ENCODE assay signal across 8 cellular contexts in genomic region chr7:151472644-151473380, GRCh38. TPM values are rescaled to one million over a fixed set of nuclear protein-coding genes. Genes with fewer than 3 reads are reported as not detected.
A peak's percentile ranks its signal among the peaks of the same experiment; 100 is the strongest.
DNase-seq lines count a peak whose midpoint lies in the region; ATAC-seq and TF ChIP-seq lines count a peak whose summit lies in the region.

No MANE protein-coding gene starts in this region.

- no peak overlapping the region for H3K27ac ChIP-seq in ascending aorta

- peak overlapping the region; percentile 13 to 68 for H3K27ac Mint-ChIP-seq in activated naive CD4-positive, alpha-beta T cell treated with anti-CD3 and anti-CD28 coated beads, Interleukin-2, amount 50 U/mL, for 72 hours
- H3K27ac Mint-ChIP-seq in activated naive CD4-positive, alpha-beta T cell treated with anti-CD3 and anti-CD28 coated beads for 36 hours, result no peak overlapping the region
- H3K27ac Mint-ChIP-seq in activated naive CD8-positive, alpha-beta T cell treated with anti-CD3 and anti-CD28 coated beads, Interleukin-2, amount 50 U/mL, for 24 hours, result peak overlapping the region; percentile 73
- H3K27ac Mint-ChIP-seq in stimulated activated memory B cell treated with anti-CD40 and anti-IgM and Interleukin-4, amounts not matched to agents 10 μg/mL and 1 μg/mL and 100 μg/mL, for 72 hours, result peak overlapping the region; percentile 79
- H3K27ac Mint-ChIP-seq in naive thymus-derived CD8-positive, alpha-beta T cell, result peak overlapping the region in 3 of 10 donors; percentile 22 to 74 (median 59)

- H3K4me1 ChIP-seq in ascending aorta, result no peaks in the 10 kb centered on the region

- POLR2A ChIA-PET in naive thymus-derived CD8-positive, alpha-beta T cell (lab: Charles Lee), result no interaction called here

- intact Hi-C loops in activated naive CD4-positive, alpha-beta T cell treated with anti-CD3 and anti-CD28 coated beads for 36 hours (cut with micrococcal nuclease), result loop anchor here (5.0 kb wide), 2 partner anchors 159 to 284 kb away; no protein-coding TSS in a partner anchor
- intact Hi-C loops in ascending aorta (cut with DNase I), result no loop called here

- no peak overlapping the region for H3K4me3 ChIP-seq in ascending aorta

- no peaks in the 10 kb centered on the region for H3K27me3 Mint-ChIP-seq in activated naive CD4-positive, alpha-beta T cell treated with anti-CD3 and anti-CD28 coated beads for 36 hours (ENCODE audit: low read depth)
- H3K27me3 Mint-ChIP-seq in activated naive CD8-positive, alpha-beta T cell treated with anti-CD3 and anti-CD28 coated beads, Interleukin-2, amount 50 U/mL, for 24 hours, result no peaks in the 10 kb centered on the region
- no peaks in the 10 kb centered on the region for H3K27me3 Mint-ChIP-seq in stimulated activated memory B cell treated with anti-CD40 and anti-IgM and Interleukin-4, amounts not matched to agents 10 μg/mL and 1 μg/mL and 100 μg/mL, for 72 hours
- H3K27me3 Mint-ChIP-seq in naive thymus-derived CD8-positive, alpha-beta T cell, result no peaks in the 10 kb centered on the region

- DNase-seq in activated naive CD4-positive, alpha-beta T cell treated with anti-CD3 and anti-CD28 coated beads, Interleukin-2, amount 50 U/mL, for 72 hours (ENCODE audit: low spot score in 2 of 2), result no peak
- no peak for DNase-seq in activated naive CD4-positive, alpha-beta T cell treated with anti-CD3 and anti-CD28 coated beads for 36 hours
- no peak for DNase-seq in activated naive CD8-positive, alpha-beta T cell treated with anti-CD3 and anti-CD28 coated beads, Interleukin-2, amount 50 U/mL, for 24 hours
- no peak for DNase-seq in ascending aorta (ENCODE audit: low spot score in 2 of 2)
- DNase-seq in superior temporal gyrus (ENCODE audit: extremely low spot score), result no peak
- no peak for DNase-seq in naive thymus-derived CD8-positive, alpha-beta T cell

- H3K27me3 ChIP-seq in ascending aorta, result no peaks in the 10 kb centered on the region

- CTCF ChIA-PET in activated naive CD4-positive, alpha-beta T cell treated with anti-CD3 and anti-CD28 coated beads for 36 hours (lab: Charles Lee), result interaction anchor here (0.8 kb wide), 1 partner anchor 121 kb away, joined by 3 read pairs; no protein-coding TSS in a partner anchor

- H3K4me1 Mint-ChIP-seq in activated naive CD4-positive, alpha-beta T cell treated with anti-CD3 and anti-CD28 coated beads for 36 hours (ENCODE audit: low read depth), result peaks cover 31% of the 10 kb centered on the region
- peaks cover 37% of the 10 kb centered on the region for H3K4me1 Mint-ChIP-seq in activated naive CD8-positive, alpha-beta T cell treated with anti-CD3 and anti-CD28 coated beads, Interleukin-2, amount 50 U/mL, for 24 hours
- peaks cover 47% of the 10 kb centered on the region for H3K4me1 Mint-ChIP-seq in stimulated activated memory B cell treated with anti-CD40 and anti-IgM and Interleukin-4, amounts not matched to agents 10 μg/mL and 1 μg/mL and 100 μg/mL, for 72 hours
- H3K4me1 Mint-ChIP-seq in naive thymus-derived CD8-positive, alpha-beta T cell, result peaks cover 27 to 48% (median 41%) of the 10 kb centered on the region in 4 donors

- H3K36me3 ChIP-seq in ascending aorta, result peaks cover 27 to 53% of the 10 kb centered on the region in 2 donors

- H3K9me3 ChIP-seq in ascending aorta, result no peaks in the 10 kb centered on the region

- peaks cover 34 to 42% of the 10 kb centered on the region in 2 donors for H3K36me3 Mint-ChIP-seq in activated naive CD4-positive, alpha-beta T cell treated with anti-CD3 and anti-CD28 coated beads, Interleukin-2, amount 50 U/mL, for 72 hours
- peaks cover 55% of the 10 kb centered on the region for H3K36me3 Mint-ChIP-seq in activated naive CD4-positive, alpha-beta T cell treated with anti-CD3 and anti-CD28 coated beads for 36 hours (ENCODE audit: low read depth)
- H3K36me3 Mint-ChIP-seq in activated naive CD8-positive, alpha-beta T cell treated with anti-CD3 and anti-CD28 coated beads, Interleukin-2, amount 50 U/mL, for 24 hours (ENCODE audit: low read depth), result peaks cover 63% of the 10 kb centered on the region
- H3K36me3 Mint-ChIP-seq in stimulated activated memory B cell treated with anti-CD40 and anti-IgM and Interleukin-4, amounts not matched to agents 10 μg/mL and 1 μg/mL and 100 μg/mL, for 72 hours, result peaks cover 61% of the 10 kb centered on the region
- H3K36me3 Mint-ChIP-seq in naive thymus-derived CD8-positive, alpha-beta T cell, result peaks cover 6 to 80% (median 24%) of the 10 kb centered on the region in 3 donors

- ATAC-seq in activated naive CD4-positive, alpha-beta T cell treated with anti-CD3 and anti-CD28 coated beads, Interleukin-2, amount 50 U/mL, for 72 hours, result no peak
- peak; percentile 29 for ATAC-seq in HG02973 (IDR thresholded peaks at IDR 0.05; ENCODE audit: unreplicated experiment)
- ATAC-seq in activated naive CD8-positive, alpha-beta T cell treated with anti-CD3 and anti-CD28 coated beads, Interleukin-2, amount 50 U/mL, for 24 hours, result no peak
- ATAC-seq in stimulated activated memory B cell treated with anti-CD40 and anti-IgM and Interleukin-4, amounts not matched to agents 10 μg/mL and 1 μg/mL and 100 μg/mL, for 72 hours, result peak; percentile 78
- no peak for ATAC-seq in naive thymus-derived CD8-positive, alpha-beta T cell

- no peaks in the 10 kb centered on the region for H3K9me3 Mint-ChIP-seq in activated naive CD4-positive, alpha-beta T cell treated with anti-CD3 and anti-CD28 coated beads, Interleukin-2, amount 50 U/mL, for 72 hours
- no peaks in the 10 kb centered on the region for H3K9me3 Mint-ChIP-seq in activated naive CD4-positive, alpha-beta T cell treated with anti-CD3 and anti-CD28 coated beads for 36 hours
- H3K9me3 Mint-ChIP-seq in activated naive CD8-positive, alpha-beta T cell treated with anti-CD3 and anti-CD28 coated beads, Interleukin-2, amount 50 U/mL, for 24 hours, result no peaks in the 10 kb centered on the region
- no peaks in the 10 kb centered on the region for H3K9me3 Mint-ChIP-seq in stimulated activated memory B cell treated with anti-CD40 and anti-IgM and Interleukin-4, amounts not matched to agents 10 μg/mL and 1 μg/mL and 100 μg/mL, for 72 hours
- no peaks in the 10 kb centered on the region for H3K9me3 Mint-ChIP-seq in naive thymus-derived CD8-positive, alpha-beta T cell

- no peak overlapping the region for H3K4me3 Mint-ChIP-seq in activated naive CD4-positive, alpha-beta T cell treated with anti-CD3 and anti-CD28 coated beads for 36 hours
- H3K4me3 Mint-ChIP-seq in activated naive CD8-positive, alpha-beta T cell treated with anti-CD3 and anti-CD28 coated beads, Interleukin-2, amount 50 U/mL, for 24 hours, result no peak overlapping the region
- peak overlapping the region; percentile 53 for H3K4me3 Mint-ChIP-seq in stimulated activated memory B cell treated with anti-CD40 and anti-IgM and Interleukin-4, amounts not matched to agents 10 μg/mL and 1 μg/mL and 100 μg/mL, for 72 hours
- H3K4me3 Mint-ChIP-seq in naive thymus-derived CD8-positive, alpha-beta T cell, result no peak overlapping the region

- no peak for TF ChIP-seq CTCF in ascending aorta (IDR thresholded peaks at IDR 0.05)

RNA-seq across cellular contexts. Expression of gene CRYGN, which starts 32.9 kb away (rescaled TPM):
- total RNA-seq in activated naive CD4-positive, alpha-beta T cell treated with anti-CD3 and anti-CD28 coated beads, Interleukin-2, amount 50 U/mL, for 72 hours, result under 1 TPM in 1 of 2 donors, not detected in 1; 0.61 TPM
- total RNA-seq in activated naive CD4-positive, alpha-beta T cell treated with anti-CD3 and anti-CD28 coated beads for 36 hours, result not detected
- not detected for total RNA-seq in ascending aorta
- total RNA-seq in naive thymus-derived CD8-positive, alpha-beta T cell, result 1 to 10 TPM in 1 of 2 experiments, under 1 TPM in 1; 0.39 to 1.2 TPM
- under 1 TPM; 0.35 to 0.69 (median 0.65) TPM for polyA plus RNA-seq in naive thymus-derived CD8-positive, alpha-beta T cell

RNA-seq across cellular contexts. Expression of gene RHEB, which starts 46.9 kb away (rescaled TPM):
- total RNA-seq in activated naive CD4-positive, alpha-beta T cell treated with anti-CD3 and anti-CD28 coated beads, Interleukin-2, amount 50 U/mL, for 72 hours, result 10 to 100 TPM; 37.1 to 81.9 TPM
- 10 to 100 TPM; 58.7 to 62.7 TPM for total RNA-seq in activated naive CD4-positive, alpha-beta T cell treated with anti-CD3 and anti-CD28 coated beads for 36 hours
- total RNA-seq in ascending aorta, result 68.6 TPM
- total RNA-seq in naive thymus-derived CD8-positive, alpha-beta T cell, result 10 to 100 TPM; 31.2 to 33.7 TPM
- polyA plus RNA-seq in naive thymus-derived CD8-positive, alpha-beta T cell, result 10 to 100 TPM; 43.7 to 48.8 (median 48.6) TPM

Comparison
In these comparisons a context has a peak if more than half of its experiments do, and no peak if none do; other contexts are left out.
1. ATAC-seq: peak in HG02973 (single experiment) and stimulated activated memory B cell treated with anti-CD40 and anti-IgM and Interleukin-4, amounts not matched to agents 10 μg/mL and 1 μg/mL and 100 μg/mL, for 72 hours (single experiment); none in activated naive CD4-positive, alpha-beta T cell treated with anti-CD3 and anti-CD28 coated beads, Interleukin-2, amount 50 U/mL, for 72 hours (0 of 2), activated naive CD8-positive, alpha-beta T cell treated with anti-CD3 and anti-CD28 coated beads, Interleukin-2, amount 50 U/mL, for 24 hours (single experiment) and naive thymus-derived CD8-positive, alpha-beta T cell (0 of 2).